ENCODE assay signal across 8 cellular contexts in genomic region chr2:118013221-118013723, GRCh38. TPM values are rescaled to one million over a fixed set of nuclear protein-coding genes. Genes with fewer than 3 reads are reported as not detected.
DNase-seq lines count a peak whose midpoint lies in the region; ATAC-seq, FAIRE-seq and TF ChIP-seq lines count a peak whose summit lies in the region.

No MANE protein-coding gene starts in this region.

- peak overlapping the region; percentile 83 to 96 (median 90) for H3K9ac ChIP-seq in BLaER1 treated with 17β-estradiol and CSF1 and Interleukin-3, amounts not matched to agents 10 nM and 100 nM
- H3K9ac ChIP-seq in astrocyte (ENCODE audit: low read length), result peak overlapping the region; percentile 87

- peak overlapping the region; percentile 91 for H3K4me3 Mint-ChIP-seq in astrocyte (ENCODE audit: unreplicated experiment)

- peak; percentile 28 for ATAC-seq in HG03139 (IDR thresholded peaks at IDR 0.05; ENCODE audit: unreplicated experiment)

- H3K4me1 Mint-ChIP-seq in astrocyte (ENCODE audit: low read depth, unreplicated experiment), result peaks cover 18% of the 10 kb centered on the region

- peak overlapping the region; percentile 72 to 90 (median 84) for H3K27ac ChIP-seq in BLaER1 treated with 17β-estradiol and CSF1 and Interleukin-3, amounts not matched to agents 10 nM and 100 nM
- peak overlapping the region; percentile 68 for H3K27ac ChIP-seq in astrocyte (ENCODE audit: low read depth, low read length)

- FAIRE-seq in astrocyte (lab: Jason Lieb, UNC), result no peak

- no peak for TF ChIP-seq CTCF in astrocyte (IDR thresholded peaks at IDR 0.05; ENCODE audit: insufficient read depth, low read depth, low read length)

- H3K4me3 ChIP-seq in BLaER1 treated with 17β-estradiol and CSF1 and Interleukin-3, amounts not matched to agents 10 nM and 100 nM, result peak overlapping the region; percentile 80 to 100 (median 98)
- H3K4me3 ChIP-seq in astrocyte (ENCODE audit: insufficient read depth, low read depth, low read length), result peak overlapping the region; percentile 75

- peak overlapping the region; percentile 88 to 100 (median 96) for H3K4me2 ChIP-seq in BLaER1 treated with 17β-estradiol and CSF1 and Interleukin-3, amounts not matched to agents 10 nM and 100 nM
- peak overlapping the region; percentile 98 for H3K4me2 ChIP-seq in astrocyte (ENCODE audit: low read length)

- H3K27ac Mint-ChIP-seq in astrocyte (ENCODE audit: unreplicated experiment), result no peak overlapping the region

- DNase-seq in GM19238 (ENCODE audit: insufficient read length, low spot score) (peak; percentile 55), RPMI8226 (peak; percentile 35), astrocyte (ENCODE audit: low read depth) (no peak), hepatic stellate cell (ENCODE audit: low spot score) (peak; percentile 51), putamen (ENCODE audit: low spot score) (peak; percentile 7), SKM-1 (lab: John Stamatoyannopoulos, UW; ENCODE audit: unreplicated experiment) (no peak)

- peaks cover 36 to 53% (median 50%) of the 10 kb centered on the region in 11 experiments; a peak in 20 of 22 replicates for H4K20me1 ChIP-seq in BLaER1 treated with 17β-estradiol and CSF1 and Interleukin-3, amounts not matched to agents 10 nM and 100 nM
- peaks cover 41% of the 10 kb centered on the region for H4K20me1 ChIP-seq in astrocyte (ENCODE audit: insufficient read depth, low read length)

- no peaks in the 10 kb centered on the region for H3K36me3 Mint-ChIP-seq in astrocyte (ENCODE audit: low read depth, unreplicated experiment)

- H3K27me3 Mint-ChIP-seq in astrocyte (ENCODE audit: low read depth, unreplicated experiment), result peaks cover 5% of the 10 kb centered on the region

- H3K9me3 ChIP-seq in BLaER1 treated with 17β-estradiol and CSF1 and Interleukin-3, amounts not matched to agents 10 nM and 100 nM (replicated peaks in 1 of 11), result no peaks in the 10 kb centered on the region
- H3K9me3 ChIP-seq in astrocyte (ENCODE audit: insufficient read depth, low read depth, low read length), result no peaks in the 10 kb centered on the region

- H3K36me3 ChIP-seq in BLaER1 treated with 17β-estradiol and CSF1 and Interleukin-3, amounts not matched to agents 10 nM and 100 nM, result peaks cover 8 to 15% (median 12%) of the 10 kb centered on the region in 11 experiments
- peaks cover under 1% of the 10 kb centered on the region for H3K36me3 ChIP-seq in astrocyte (ENCODE audit: insufficient read depth, low read length)

- peaks cover 8% of the 10 kb centered on the region for H3K9me3 Mint-ChIP-seq in astrocyte (ENCODE audit: unreplicated experiment)

- peaks cover 23 to 82% (median 27%) of the 10 kb centered on the region in 10 experiments for H3K4me1 ChIP-seq in BLaER1 treated with 17β-estradiol and CSF1 and Interleukin-3, amounts not matched to agents 10 nM and 100 nM
- peaks cover 7% of the 10 kb centered on the region for H3K4me1 ChIP-seq in astrocyte (ENCODE audit: insufficient read depth, low read length)

- H2AFZ ChIP-seq in astrocyte (ENCODE audit: low read depth, low read length), result peak overlapping the region; percentile 95

- H3K27me3 ChIP-seq in BLaER1 treated with 17β-estradiol and CSF1 and Interleukin-3, amounts not matched to agents 10 nM and 100 nM, result no peaks in the 10 kb centered on the region
- no peaks in the 10 kb centered on the region for H3K27me3 ChIP-seq in astrocyte (ENCODE audit: insufficient read depth, low read length)

- peaks cover 56% of the 10 kb centered on the region for H3K79me2 ChIP-seq in astrocyte (ENCODE audit: insufficient read depth, low read length)

RNA-seq across cellular contexts. Expression of gene CCDC93, which starts 0.6 kb away (rescaled TPM):
- 28.7 and 29.1 TPM in 2 replicates for total RNA-seq in astrocyte

Comparison
In these comparisons a context has a peak if more than half of its experiments do, and no peak if none do; other contexts are left out.
1. DNase-seq: peak in GM19238 (single experiment), RPMI8226 (single experiment), hepatic stellate cell (single experiment) and putamen (single experiment); none in astrocyte (single experiment) and SKM-1 (single experiment).